ENCODE assay signal across 1 cellular context in the genomic region with DNA sequence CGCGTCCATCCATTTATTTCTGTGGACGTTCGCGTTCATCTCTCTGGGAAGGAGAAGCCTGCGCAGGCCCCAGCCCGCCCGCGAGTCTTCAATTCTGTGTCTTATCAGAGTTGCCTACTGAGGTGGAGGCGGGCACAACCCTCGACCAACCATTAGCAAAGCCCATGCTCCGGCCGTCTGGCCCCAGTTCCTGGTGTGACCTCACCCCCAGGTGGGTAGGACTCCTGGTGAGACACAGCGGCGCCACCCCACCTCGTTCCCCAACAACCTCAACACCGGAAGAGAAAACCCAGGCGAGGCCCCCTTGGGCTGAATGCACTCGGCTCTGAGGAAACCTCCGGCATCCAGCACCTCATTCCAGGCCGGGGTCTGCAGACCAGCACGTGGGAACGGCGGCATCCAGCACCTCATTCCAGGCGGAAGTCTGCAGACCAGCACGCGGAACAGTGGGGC.
TF ChIP-seq lines count a peak whose summit lies in the region.

No MANE protein-coding gene starts in this region.

TF ChIP-seq in K562, 482 proteins besides CTCF, POLR2A, EP300 and RAD21:
- no peak for TF ChIP-seq SAP30 (IDR thresholded peaks at IDR 0.05; ENCODE audit: borderline replicate concordance, insufficient read depth, low read depth, low read length, poor library complexity, severe bottlenecking)
- peak; percentile 50 for TF ChIP-seq POLR2G (IDR thresholded peaks at IDR 0.05; ENCODE audit: low read depth, low read length)
- no peak for TF ChIP-seq XRCC5 (IDR thresholded peaks at IDR 0.05; ENCODE audit: low read depth, low read length)
- TF ChIP-seq, protein P1, sequence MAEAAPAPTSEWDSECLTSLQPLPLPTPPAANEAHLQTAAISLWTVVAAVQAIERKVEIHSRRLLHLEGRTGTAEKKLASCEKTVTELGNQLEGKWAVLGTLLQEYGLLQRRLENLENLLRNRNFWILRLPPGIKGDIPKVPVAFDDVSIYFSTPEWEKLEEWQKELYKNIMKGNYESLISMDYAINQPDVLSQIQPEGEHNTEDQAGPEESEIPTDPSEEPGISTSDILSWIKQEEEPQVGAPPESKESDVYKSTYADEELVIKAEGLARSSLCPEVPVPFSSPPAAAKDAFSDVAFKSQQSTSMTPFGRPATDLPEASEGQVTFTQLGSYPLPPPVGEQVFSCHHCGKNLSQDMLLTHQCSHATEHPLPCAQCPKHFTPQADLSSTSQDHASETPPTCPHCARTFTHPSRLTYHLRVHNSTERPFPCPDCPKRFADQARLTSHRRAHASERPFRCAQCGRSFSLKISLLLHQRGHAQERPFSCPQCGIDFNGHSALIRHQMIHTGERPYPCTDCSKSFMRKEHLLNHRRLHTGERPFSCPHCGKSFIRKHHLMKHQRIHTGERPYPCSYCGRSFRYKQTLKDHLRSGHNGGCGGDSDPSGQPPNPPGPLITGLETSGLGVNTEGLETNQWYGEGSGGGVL (CRISPR knock-in tag; IDR thresholded peaks at IDR 0.05), result no peak
- no peak for TF ChIP-seq HMG20A (CRISPR knock-in tag; conservative IDR thresholded peaks at IDR 0.05)
- TF ChIP-seq HIVEP1 (CRISPR knock-in tag; IDR thresholded peaks at IDR 0.05), result no peak
- no peak for TF ChIP-seq MEF2A (IDR thresholded peaks at IDR 0.05; ENCODE audit: control insufficient read depth, low read depth, low read length)
- no peak for TF ChIP-seq SREBF1 (IDR thresholded peaks at IDR 0.05; ENCODE audit: borderline replicate concordance, low read depth, low read length)
- TF ChIP-seq BRF1 (IDR thresholded peaks at IDR 0.05; ENCODE audit: borderline replicate concordance, extremely low read depth, insufficient read length), result no peak
- TF ChIP-seq TAF1 (IDR thresholded peaks at IDR 0.05; ENCODE audit: control insufficient read depth, extremely low read depth, insufficient read depth, low read length, severe bottlenecking), result no peak
- TF ChIP-seq RBFOX2 (IDR thresholded peaks at IDR 0.05; ENCODE audit: low read depth, low read length), result peak; percentile 35; the same call in 1 of the 2 replicates
